9 cellular contexts compared by ENCODE assay signal in the genomic region with DNA sequence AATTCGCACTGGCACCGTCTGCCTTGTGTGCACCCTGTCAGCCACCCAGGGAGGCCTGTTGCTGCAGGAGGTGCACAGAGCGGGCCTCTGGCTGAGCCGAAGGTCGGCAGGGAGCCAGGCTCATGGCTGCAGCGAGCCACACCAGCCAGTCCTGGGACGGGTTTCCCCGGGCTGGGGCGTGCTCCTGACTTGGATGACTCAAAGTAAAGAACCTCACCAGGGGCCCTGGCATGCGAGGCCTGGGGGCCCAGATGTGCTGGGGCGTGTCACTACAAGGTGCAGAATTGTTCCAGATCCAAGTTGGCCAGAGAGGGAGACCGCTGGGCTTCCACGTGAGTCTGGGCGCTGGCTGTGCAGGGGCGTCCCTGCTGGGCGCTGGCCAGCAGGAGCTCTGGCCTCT. TPM values are rescaled to one million over a fixed set of nuclear protein-coding genes. Genes with fewer than 3 reads are reported as not detected.
DNase-seq lines count a peak whose midpoint lies in the region; TF ChIP-seq lines count a peak whose summit lies in the region.
"Had no signal": no experiment of that assay in that cellular context is flagged by ENCODE, and none has a peak within 500 bp of the region (broad histone marks: within the 10 kb centered on the region; RNA-seq: fewer than 3 reads in every experiment).

No MANE protein-coding gene starts in this region.

- H3K9me3 Mint-ChIP-seq in activated CD4-positive, alpha-beta memory T cell treated with anti-CD3 and anti-CD28 coated beads for 36 hours, result no peaks in the 10 kb centered on the region
- H3K9me3 Mint-ChIP-seq: immature natural killer cell had no signal

- no peaks in the 10 kb centered on the region for H3K36me3 ChIP-seq in testis (ENCODE audit: low read depth, missing control alignments)

- H3K27ac Mint-ChIP-seq in activated CD4-positive, alpha-beta memory T cell treated with anti-CD3 and anti-CD28 coated beads for 36 hours, result no peak overlapping the region
- H3K27ac Mint-ChIP-seq: immature natural killer cell had no signal

- H3K9me3 ChIP-seq in testis, result no peaks in the 10 kb centered on the region

- no peaks in the 10 kb centered on the region for H3K27me3 Mint-ChIP-seq in activated CD4-positive, alpha-beta memory T cell treated with anti-CD3 and anti-CD28 coated beads for 36 hours

- no peak for TF ChIP-seq POLR2A in testis (IDR thresholded peaks at IDR 0.05)

- WGBS in testis, 2 donors, result 61 to 94% methylated on average over 12 to 16 of the region's 16 CpGs

- in situ Hi-C loops in G401 (cut with HindIII; ENCODE audit: low sequenced_read_pairs), result no loop called here

- intact Hi-C loops in testis (cut with DNase I; ENCODE audit: low total_unique reads), result loop anchor here (10.0 kb wide), 1 partner anchor 110 kb away; no protein-coding TSS in a partner anchor
- intact Hi-C loops in activated CD4-positive, alpha-beta memory T cell treated with anti-CD3 and anti-CD28 coated beads for 36 hours (cut with micrococcal nuclease), result loop anchor here (10.0 kb wide), 1 partner anchor 60 kb away; no protein-coding TSS in a partner anchor

- H3K4me1 ChIP-seq in testis, result peaks cover 40% of the 10 kb centered on the region

- no peak overlapping the region for H3K4me3 ChIP-seq in testis

- H3K4me3 Mint-ChIP-seq in activated CD4-positive, alpha-beta memory T cell treated with anti-CD3 and anti-CD28 coated beads for 36 hours, result no peak overlapping the region
- H3K4me3 Mint-ChIP-seq: immature natural killer cell had no signal

- CTCF ChIA-PET in activated CD4-positive, alpha-beta memory T cell treated with anti-CD3 and anti-CD28 coated beads for 36 hours (lab: Charles Lee), result interaction anchor here (0.6 to 5.0 kb wide), 12 partner anchors 9 to 136 kb away, joined by 3 to 61 read pairs (median 6); no protein-coding TSS in a partner anchor

- no peak overlapping the region for H3K27ac ChIP-seq in testis

- H3K4me1 Mint-ChIP-seq in activated CD4-positive, alpha-beta memory T cell treated with anti-CD3 and anti-CD28 coated beads for 36 hours (ENCODE audit: low read depth), result peaks cover 2% of the 10 kb centered on the region

- H3K36me3 Mint-ChIP-seq in activated CD4-positive, alpha-beta memory T cell treated with anti-CD3 and anti-CD28 coated beads for 36 hours, result no peaks in the 10 kb centered on the region

- POLR2A ChIA-PET in activated CD4-positive, alpha-beta memory T cell treated with anti-CD3 and anti-CD28 coated beads for 36 hours (lab: Charles Lee), result no interaction called here

- DNase-seq in HK-2 (ENCODE audit: unreplicated experiment), result peak; percentile 90
- peak; percentile 59 for DNase-seq in amniotic epithelial cell (ENCODE audit: low read depth)
- DNase-seq in glomerular visceral epithelial cell (ENCODE audit: extremely low spot score), result peak; percentile 93
- peak; percentile 50 for DNase-seq in testis
- no peak for DNase-seq in G401 (ENCODE audit: low spot score)
- DNase-seq in NCI-H1048 (lab: John Stamatoyannopoulos, UW), result no peak
- DNase-seq in activated CD4-positive, alpha-beta memory T cell treated with anti-CD3 and anti-CD28 coated beads for 36 hours, result no peak
- DNase-seq: DMS79 had no signal

- H3K27me3 ChIP-seq in testis, result no peaks in the 10 kb centered on the region

- no peak for TF ChIP-seq CTCF in testis (IDR thresholded peaks at IDR 0.05)

RNA-seq across cellular contexts. Expression of gene FBRSL1, which starts 34.5 kb away (rescaled TPM):
- total RNA-seq in testis, result 10 to 100 TPM; 88.3 to 98.9 TPM
- 51.1 TPM for polyA plus RNA-seq in testis (ENCODE audit: insufficient read depth, low read depth, low replicate concordance)
- total RNA-seq in G401 (2014; rRNA removed; shearing (Covaris generic)), result 9.5 and 10.2 TPM in 2 replicates
- total RNA-seq in activated CD4-positive, alpha-beta memory T cell treated with anti-CD3 and anti-CD28 coated beads for 36 hours, result 10 to 100 TPM; 38.8 to 41.7 TPM

Comparison
In these comparisons a context has a peak if more than half of its experiments do, and no peak if none do; other contexts are left out.
1. DNase-seq: peak in HK-2 (single experiment), amniotic epithelial cell (single experiment), glomerular visceral epithelial cell (single experiment) and testis (single experiment); none in G401 (single experiment), NCI-H1048 (single experiment) and activated CD4-positive, alpha-beta memory T cell treated with anti-CD3 and anti-CD28 coated beads for 36 hours (single experiment).